Comparison of ENCODE assay signal across 8 cellular contexts in the genomic region with DNA sequence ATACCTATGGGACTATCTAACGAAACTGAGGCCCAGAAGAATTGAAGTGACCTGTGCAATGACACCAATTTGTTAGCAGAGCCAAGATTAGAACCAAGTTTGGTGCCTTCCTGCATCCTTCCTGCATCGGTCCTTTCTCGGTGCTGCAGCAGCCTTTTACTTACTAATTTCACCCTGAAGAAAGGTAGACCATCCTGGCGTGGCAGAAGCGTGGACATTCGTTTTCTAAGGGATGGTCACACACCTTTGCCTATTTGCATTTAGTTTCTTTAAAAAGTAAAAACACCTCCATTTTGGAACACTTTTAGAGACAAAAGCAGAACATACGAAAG.
DNase-seq lines count a peak whose midpoint lies in the region; ATAC-seq and TF ChIP-seq lines count a peak whose summit lies in the region.

No MANE protein-coding gene starts in this region.

- peak overlapping the region; percentile 81 for H3K4me3 ChIP-seq in NB4 (ENCODE audit: low read depth, low read length)
- peak overlapping the region; percentile 66 to 80 for H3K4me3 ChIP-seq in cardiac fibroblast (replicated peaks in 1 of 2; ENCODE audit: low read depth in 2 of 2, low read length in 2 of 2)

- DNase-seq in NCI-H1092 treated with DMSO at 0.1 percent for 48 hours (lab: John Stamatoyannopoulos, UW): peak; percentile 43
- no peak for DNase-seq in NCI-H1092 (lab: John Stamatoyannopoulos, UW)
- no peak for DNase-seq in NB4 (ENCODE audit: low read depth)
- DNase-seq in cardiac fibroblast (ENCODE audit: low read depth in 2 of 2): peak in 1 of 2 donors; percentile 18
- peak; percentile 54 for DNase-seq in midbrain (lab: John Stamatoyannopoulos, UW)

- TF ChIP-seq CTCF in NB4 (IDR thresholded peaks at IDR 0.05; ENCODE audit: low read depth, low read length) (no peak), cardiac fibroblast (IDR thresholded peaks at IDR 0.05; ENCODE audit: low read depth, low read length) (no peak)

- ATAC-seq in HG02623 (IDR thresholded peaks at IDR 0.05; ENCODE audit: unreplicated experiment): no peak
- ATAC-seq in HG03159 (IDR thresholded peaks at IDR 0.05; ENCODE audit: unreplicated experiment): no peak
- ATAC-seq in GM18909 (IDR thresholded peaks at IDR 0.05; ENCODE audit: poor library complexity, unreplicated experiment): no peak

- no peak for TF ChIP-seq POLR2A in NB4 (IDR thresholded peaks at IDR 0.05; ENCODE audit: extremely low read depth, insufficient read length)

Comparison
In these comparisons a context has a peak if more than half of its experiments do, and no peak if none do; other contexts are left out.
1. DNase-seq: peak in NCI-H1092 treated with DMSO at 0.1 percent for 48 hours (single experiment) and midbrain (single experiment); none in NCI-H1092 (single experiment) and NB4 (single experiment).